In genomic region chr13:112959701-112960542, GRCh38 we compare ENCODE assay signal across 22 cellular contexts. TPM values are rescaled to one million over a fixed set of nuclear protein-coding genes. Genes with fewer than 3 reads are reported as not detected.
DNase-seq lines count a peak whose midpoint lies in the region; ATAC-seq and TF ChIP-seq lines count a peak whose summit lies in the region.
"Had no signal": no experiment of that assay in that cellular context is flagged by ENCODE, and none has a peak within 500 bp of the region (broad histone marks: within the 10 kb centered on the region; RNA-seq: fewer than 3 reads in every experiment).

No MANE protein-coding gene starts in this region.

- intact Hi-C loops in lower lobe of right lung (cut with DNase I), result no loop called here
- intact Hi-C loops in spleen (cut with DNase I; ENCODE audit: low total_unique reads), result no loop called here
- intact Hi-C loops in prostate gland (cut with DNase I), result no loop called here

- H3K27me3 ChIP-seq in duodenal mucosa (ENCODE audit: control insufficient read depth in 1 of 2, insufficient read depth in 2 of 2, low read length in 2 of 2) (no peaks in the 10 kb centered on the region), lower lobe of right lung (ENCODE audit: low read depth) (no peaks in the 10 kb centered on the region), spleen (replicated peaks in 1 of 7) (peaks cover 0 to 17% (median 0%) of the 10 kb centered on the region in 7 donors), prostate gland (replicated peaks; ENCODE audit: insufficient read depth) (no peaks in the 10 kb centered on the region)

- no peak for ATAC-seq in lower lobe of right lung
- ATAC-seq: activated CD8-positive, alpha-beta T cell treated with anti-CD3 and anti-CD28 coated beads for 36 hours; T-helper 17 cell had no signal

- H3K27ac ChIP-seq in HEK293 (ENCODE audit: extremely low read depth, low read depth, low read length) (no peak overlapping the region), duodenal mucosa (ENCODE audit: low read depth, low read length) (peak overlapping the region; percentile 1), lower lobe of right lung (peak overlapping the region; percentile 76), spleen (no peak overlapping the region), prostate gland (no peak overlapping the region)
- H3K27ac ChIP-seq: SJSA1 had no signal

- H3K36me3 ChIP-seq in HEK293 (ENCODE audit: control insufficient read depth in 2 of 2, insufficient read depth in 1 of 2, low read length in 2 of 2) (no peaks in the 10 kb centered on the region), duodenal mucosa (ENCODE audit: control insufficient read depth in 1 of 2, insufficient read depth in 2 of 2, low read length in 2 of 2) (no peaks in the 10 kb centered on the region), lower lobe of right lung (no peaks in the 10 kb centered on the region), spleen (no peaks in the 10 kb centered on the region), prostate gland (no peaks in the 10 kb centered on the region)
- H3K36me3 ChIP-seq: SJSA1 had no signal

- no peak for TF ChIP-seq CTCF in HEK293 (tag by site-specific recombination; IDR thresholded peaks at IDR 0.05)
- TF ChIP-seq CTCF in lower lobe of right lung (IDR thresholded peaks at IDR 0.05), result no peak
- TF ChIP-seq CTCF in spleen (IDR thresholded peaks at IDR 0.05 in 8 of 11, conservative IDR thresholded peaks at IDR 0.05 in 3 of 11), result no peak
- no peak for TF ChIP-seq CTCF in prostate gland (IDR thresholded peaks at IDR 0.05)

- DNase-seq in lower lobe of right lung (no peak), spleen (peak; percentile 67), NCI-H146 treated with DMSO at 0.1 percent for 48 hours (lab: John Stamatoyannopoulos, UW; ENCODE audit: unreplicated experiment) (no peak), NCI-H1436 (lab: John Stamatoyannopoulos, UW) (no peak), prostate gland (ENCODE audit: low spot score) (no peak), NCI-H187 (lab: John Stamatoyannopoulos, UW) (no peak)
- DNase-seq: ACHN; activated CD8-positive, alpha-beta T cell treated with anti-CD3 and anti-CD28 coated beads for 36 hours; activated naive CD4-positive, alpha-beta T cell treated with anti-CD3 and anti-CD28 coated beads, Interleukin-2, amount 50 U/mL, for 16 hours; activated T-cell treated with anti-CD3 and anti-CD28 coated beads, Interleukin-2, amount 50 U/mL, for 24 hours; GF-D8; H9; NCI-H1436 treated with DMSO at 0.1 percent for 48 hours; NCI-H2171 treated with DMSO at 0.1 percent for 48 hours; NCI-H69; stimulated activated naive CD4-positive, alpha-beta T cell; T-helper 17 cell had no signal

- no peaks in the 10 kb centered on the region for H3K9me3 ChIP-seq in HEK293 (ENCODE audit: control insufficient read depth, insufficient read depth, low read depth, low read length)
- H3K9me3 ChIP-seq in duodenal mucosa (ENCODE audit: control insufficient read depth in 1 of 2, low read length in 2 of 2), result no peaks in the 10 kb centered on the region
- no peaks in the 10 kb centered on the region for H3K9me3 ChIP-seq in lower lobe of right lung
- no peaks in the 10 kb centered on the region for H3K9me3 ChIP-seq in spleen
- H3K9me3 ChIP-seq in prostate gland, result no peaks in the 10 kb centered on the region
- H3K9me3 ChIP-seq: SJSA1 had no signal

- CTCF ChIA-PET in HEK293 (lab: Yijun Ruan, JAX), result no interaction called here

- H3K4me3 ChIP-seq in HEK293 (ENCODE audit: low read depth, low read length) (no peak overlapping the region), duodenal mucosa (ENCODE audit: low read depth in 1 of 2, low read length in 2 of 2) (no peak overlapping the region), lower lobe of right lung (no peak overlapping the region), spleen (no peak overlapping the region), prostate gland (no peak overlapping the region)
- H3K4me3 ChIP-seq: coronary artery, SJSA1 had no signal

- WGBS in spleen, 5 donors, result 89 to 96% (median 91%) methylated on average over 28 to 30 of the region's 30 CpGs
- 77% methylated on average over 30 of the region's 30 CpGs for WGBS in prostate gland

- H3K9ac ChIP-seq in duodenal mucosa (ENCODE audit: low read depth in 1 of 2, low read length in 2 of 2), result no peak overlapping the region

- H3K4me1 ChIP-seq in HEK293 (ENCODE audit: control insufficient read depth, insufficient read depth, low read length) (no peaks in the 10 kb centered on the region), duodenal mucosa (ENCODE audit: control insufficient read depth in 1 of 2, insufficient read depth in 2 of 2, low read length in 2 of 2) (no peaks in the 10 kb centered on the region), lower lobe of right lung (peaks cover 18% of the 10 kb centered on the region), spleen (peaks cover 0 to 1% (median 0%) of the 10 kb centered on the region in 6 donors), prostate gland (replicated peaks) (no peaks in the 10 kb centered on the region)
- H3K4me1 ChIP-seq: SJSA1 had no signal

- POLR2A ChIA-PET in HEK293 (lab: Yijun Ruan, JAX), result no interaction called here

- TF ChIP-seq POLR2A in spleen (IDR thresholded peaks at IDR 0.05) (no peak), prostate gland (IDR thresholded peaks at IDR 0.05) (no peak)

TF ChIP-seq in HEK293, 187 proteins besides CTCF, POLR2A, EP300 and RAD21:
- TF ChIP-seq ZNF169 (tag by site-specific recombination; IDR thresholded peaks at IDR 0.05) (no peak), RBAK (tag by site-specific recombination; IDR thresholded peaks at IDR 0.05) (no peak), ZFHX2 (tag by site-specific recombination; conservative IDR thresholded peaks at IDR 0.05) (0 out of 2 replicates have a peak, but pooled peaks have one; percentile 9)

RNA-seq across cellular contexts. Expression of gene MCF2L, which starts 9.1 kb away (rescaled TPM):
- total RNA-seq in lower lobe of right lung, result 42.4 TPM
- 10 to 100 TPM in 6 of 7 donors, 1 to 10 TPM in 1; 6.6 to 21.4 (median 16.5) TPM for total RNA-seq in spleen
- polyA plus RNA-seq in spleen, result 1 to 10 TPM; 4.3 to 9.0 (median 4.7) TPM
- 10 to 100 TPM; 47.6 to 64.7 TPM for total RNA-seq in prostate gland
- total RNA-seq: M059J had no signal

Comparison
In these comparisons a context has a peak if more than half of its experiments do, and no peak if none do; other contexts are left out.
1. H3K27ac ChIP-seq: peak in duodenal mucosa (single experiment) and lower lobe of right lung (single experiment); none in HEK293 (single experiment), spleen (0 of 8) and prostate gland (0 of 2).